31 cellular contexts compared by ENCODE assay signal in the genomic region with DNA sequence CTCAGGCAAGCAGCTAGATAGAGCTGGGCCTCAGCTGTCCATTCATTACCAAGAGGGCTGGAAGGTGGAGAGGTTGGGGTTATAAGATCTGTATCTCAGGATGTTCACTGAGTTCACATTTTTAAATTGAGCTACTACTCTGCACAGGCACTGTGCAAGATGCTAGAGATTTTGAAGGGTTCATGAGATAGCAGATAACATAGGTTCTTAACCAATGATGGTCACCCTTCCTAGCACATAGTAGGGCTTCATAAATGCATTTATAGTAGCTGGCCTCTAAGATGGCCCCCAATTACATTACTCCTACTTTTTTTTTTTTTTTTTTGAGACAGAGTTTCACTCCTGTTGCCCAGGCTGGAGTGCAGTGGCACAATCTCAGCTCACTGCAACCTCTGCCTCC.
"Had no signal": no experiment of that assay in that cellular context is flagged by ENCODE, and none has a peak within 500 bp of the region (broad histone marks: within the 10 kb centered on the region; RNA-seq: fewer than 3 reads in every experiment).

No MANE protein-coding gene starts in this region.

- H3K36me3 ChIP-seq: adrenal gland, ascending aorta, brain microvascular endothelial cell, breast epithelium, cardiac muscle cell had no signal

- H3K9me3 ChIP-seq: adrenal gland, ascending aorta, body of pancreas, breast epithelium had no signal

- DNase-seq: activated effector memory CD4-positive, alpha-beta T cell treated with anti-CD3 and anti-CD28 coated beads, Interleukin-2, amount 50 U/mL, for 16 hours; activated effector memory CD4-positive, alpha-beta T cell treated with Interleukin-2 at 50 U/mL for 16 hours; activated gamma-delta T cell; activated gamma-delta T cell treated with Interleukin-2 at 50 U/mL for 16 hours; activated naive CD4-positive, alpha-beta T cell; activated naive CD4-positive, alpha-beta T cell treated with anti-CD3 and anti-CD28 coated beads for 36 hours; activated naive CD4-positive, alpha-beta T cell treated with anti-CD3 and anti-CD28 coated beads, Interleukin-2, amount 10 ng/mL, durations not matched to agents 7 days and 5 days; activated naive CD4-positive, alpha-beta T cell treated with anti-CD3 and anti-CD28 coated beads, Interleukin-2, amount 50 U/mL, for 16 hours; activated naive CD4-positive, alpha-beta T cell treated with Interleukin-2 at 50 U/mL for 16 hours; activated naive CD8-positive, alpha-beta T cell treated with anti-CD3 and anti-CD28 coated beads for 36 hours; activated naive CD8-positive, alpha-beta T cell treated with anti-CD3 and anti-CD28 coated beads, Interleukin-2, amount 10 ng/mL, durations not matched to agents 7 days and 5 days; activated naive CD8-positive, alpha-beta T cell treated with anti-CD3 and anti-CD28 coated beads, Interleukin-2, amount 50 U/mL, for 24 hours; activated T-cell treated with anti-CD3 and anti-CD28 coated beads, Interleukin-2, amount 50 U/mL, for 1 hour; activated T-cell treated with anti-CD3 and anti-CD28 coated beads, Interleukin-2, amount 50 U/mL, for 24 hours; activated T-cell treated with anti-CD3 and anti-CD28 coated beads, Interleukin-2, amount 50 U/mL, for 4 hours; activated T-cell treated with anti-CD3 and anti-CD28 coated beads, Interleukin-2, amount 50 U/mL, for 48 hours; activated T-cell treated with anti-CD3 and anti-CD28 coated beads, Interleukin-2, amount 50 U/mL, for 72 hours; adrenal gland; amniotic stem cell; amygdala; aorta; body of pancreas; brain microvascular endothelial cell; caudate nucleus; central memory CD4-positive, alpha-beta T cell; cerebellar nuclear complex had no signal

- H3K27ac ChIP-seq: adrenal gland, ascending aorta, body of pancreas, brain microvascular endothelial cell, breast epithelium, cardiac muscle cell had no signal

- H3K27me3 ChIP-seq: adrenal gland, ascending aorta, body of pancreas, brain microvascular endothelial cell, breast epithelium, cardiac muscle cell had no signal

- H3K4me1 ChIP-seq: adrenal gland, ascending aorta, body of pancreas, breast epithelium had no signal

- ATAC-seq: activated naive CD4-positive, alpha-beta T cell treated with anti-CD3 and anti-CD28 coated beads, Interleukin-2, amount 50 U/mL, for 72 hours; activated naive CD8-positive, alpha-beta T cell treated with anti-CD3 and anti-CD28 coated beads, Interleukin-2, amount 50 U/mL, for 24 hours; activated T-cell treated with anti-CD3 and anti-CD28 coated beads, Interleukin-2, amount 50 U/mL, for 4 hours; activated T-cell treated with anti-CD3 and anti-CD28 coated beads, Interleukin-2, amount 50 U/mL, for 72 hours; activated T-helper 17 cell treated with anti-CD3 and anti-CD28 coated beads, Interleukin-2, amount 50 U/mL, for 72 hours; body of pancreas had no signal

- H3K4me3 ChIP-seq: adrenal gland, ascending aorta, body of pancreas, breast epithelium, cardiac muscle cell had no signal
